Comparison of ENCODE assay signal across 1 cellular context in the genomic region with DNA sequence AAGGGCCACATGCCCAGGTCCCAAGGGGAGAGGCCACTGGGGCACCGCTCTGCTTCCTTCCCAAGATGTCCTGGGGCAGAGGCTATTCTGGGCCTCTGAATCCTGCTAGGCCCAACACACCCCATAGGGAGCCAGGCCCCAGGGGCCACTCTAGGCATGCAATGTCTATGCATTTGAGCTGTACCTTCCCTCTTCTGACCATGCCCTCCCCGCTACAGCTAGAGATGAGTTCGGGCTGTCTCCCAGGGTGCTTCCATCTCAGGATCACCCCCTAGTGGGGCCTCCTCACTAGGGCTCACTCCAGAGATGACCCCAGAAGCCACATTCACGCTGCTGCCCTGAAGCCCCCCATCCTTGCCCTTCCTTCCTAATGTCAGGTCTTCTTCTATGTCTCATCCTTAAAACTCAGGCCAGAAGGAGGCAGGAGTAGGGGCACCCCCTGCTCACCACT.
A peak's percentile ranks its signal among the peaks of the same experiment; 100 is the strongest.
TF ChIP-seq lines count a peak whose summit lies in the region.

No MANE protein-coding gene starts in this region.

TF ChIP-seq in HepG2, 621 proteins besides CTCF, POLR2A, EP300 and RAD21:
- TF ChIP-seq, protein P1, sequence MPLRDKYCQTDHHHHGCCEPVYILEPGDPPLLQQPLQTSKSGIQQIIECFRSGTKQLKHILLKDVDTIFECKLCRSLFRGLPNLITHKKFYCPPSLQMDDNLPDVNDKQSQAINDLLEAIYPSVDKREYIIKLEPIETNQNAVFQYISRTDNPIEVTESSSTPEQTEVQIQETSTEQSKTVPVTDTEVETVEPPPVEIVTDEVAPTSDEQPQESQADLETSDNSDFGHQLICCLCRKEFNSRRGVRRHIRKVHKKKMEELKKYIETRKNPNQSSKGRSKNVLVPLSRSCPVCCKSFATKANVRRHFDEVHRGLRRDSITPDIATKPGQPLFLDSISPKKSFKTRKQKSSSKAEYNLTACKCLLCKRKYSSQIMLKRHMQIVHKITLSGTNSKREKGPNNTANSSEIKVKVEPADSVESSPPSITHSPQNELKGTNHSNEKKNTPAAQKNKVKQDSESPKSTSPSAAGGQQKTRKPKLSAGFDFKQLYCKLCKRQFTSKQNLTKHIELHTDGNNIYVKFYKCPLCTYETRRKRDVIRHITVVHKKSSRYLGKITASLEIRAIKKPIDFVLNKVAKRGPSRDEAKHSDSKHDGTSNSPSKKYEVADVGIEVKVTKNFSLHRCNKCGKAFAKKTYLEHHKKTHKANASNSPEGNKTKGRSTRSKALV (CRISPR knock-in tag; IDR thresholded peaks at IDR 0.05) = no peak
- TF ChIP-seq ZNF687 (CRISPR knock-in tag; IDR thresholded peaks at IDR 0.05) = peak; percentile 12; the same call in 1 of the 2 replicates
TF ChIP-seq in HepG2: peak in this region for 1.
